Comparison of ENCODE assay signal across 16 cellular contexts in genomic region chr2:96529376-96530143, GRCh38. TPM values are rescaled to one million over a fixed set of nuclear protein-coding genes. Genes with fewer than 3 reads are reported as not detected.
DNase-seq lines count a peak whose midpoint lies in the region; ATAC-seq, FAIRE-seq and TF ChIP-seq lines count a peak whose summit lies in the region.
"Had no signal": no experiment of that assay in that cellular context is flagged by ENCODE, and none has a peak within 500 bp of the region (broad histone marks: within the 10 kb centered on the region; RNA-seq: fewer than 3 reads in every experiment).

No MANE protein-coding gene starts in this region.

- CTCF ChIA-PET in activated naive CD4-positive, alpha-beta T cell treated with anti-CD3 and anti-CD28 coated beads, Interleukin-2, amount 10 ng/mL, durations not matched to agents 7 days and 5 days (lab: Charles Lee), result interaction anchor here (1.0 to 4.8 kb wide), 3 partner anchors 9 to 14 kb away, joined by 3 to 33 read pairs (median 3); partner anchors contain the start of gene ARID5A
- CTCF ChIA-PET in naive thymus-derived CD4-positive, alpha-beta T cell (lab: Charles Lee), result interaction anchor here (0.6 to 6.2 kb wide), 4 partner anchors 9 to 129 kb away, joined by 3 to 26 read pairs (median 6); no protein-coding TSS in a partner anchor

- intact Hi-C loops in naive thymus-derived CD4-positive, alpha-beta T cell (cut with micrococcal nuclease), result loop anchor here in 1 of 2 donors (10.0 kb wide), 1 partner anchor 1505 kb away; the partner anchor contains the start of gene MAL
- intact Hi-C loops in transverse colon (cut with DNase I; ENCODE audit: low total_unique reads), result no loop called here

- WGBS in transverse colon (ENCODE audit: low coverage in 1 of 2), 2 donors, result 90% methylated on average over 9 of the region's 9 CpGs; no CpG with 5 or more reads in 1 of the 2 donors

- no peaks in the 10 kb centered on the region for H3K9me3 Mint-ChIP-seq in activated naive CD4-positive, alpha-beta T cell treated with anti-CD3 and anti-CD28 coated beads, Interleukin-2, amount 10 ng/mL, durations not matched to agents 7 days and 5 days
- H3K9me3 Mint-ChIP-seq in activated naive CD8-positive, alpha-beta T cell (ENCODE audit: low read depth), result no peaks in the 10 kb centered on the region
- H3K9me3 Mint-ChIP-seq in naive thymus-derived CD4-positive, alpha-beta T cell, result no peaks in the 10 kb centered on the region
- H3K9me3 Mint-ChIP-seq: nephron progenitor cell had no signal

- no peak overlapping the region for H3K4me3 Mint-ChIP-seq in activated naive CD4-positive, alpha-beta T cell treated with anti-CD3 and anti-CD28 coated beads, Interleukin-2, amount 10 ng/mL, durations not matched to agents 7 days and 5 days
- H3K4me3 Mint-ChIP-seq in activated naive CD8-positive, alpha-beta T cell, result peak overlapping the region; percentile 84
- H3K4me3 Mint-ChIP-seq in naive thymus-derived CD4-positive, alpha-beta T cell, result peak overlapping the region in 9 of 10 donors; percentile 1 to 84 (median 60)
- H3K4me3 Mint-ChIP-seq: nephron progenitor cell had no signal

- FAIRE-seq in RCC 7860 (lab: Jason Lieb, UNC), result no peak
- FAIRE-seq: GM12892, kidney had no signal

- no peak for DNase-seq in activated naive CD4-positive, alpha-beta T cell treated with anti-CD3 and anti-CD28 coated beads, Interleukin-2, amount 10 ng/mL, durations not matched to agents 7 days and 5 days
- no peak for DNase-seq in activated naive CD4-positive, alpha-beta T cell treated with Interleukin-2 at 50 U/mL for 16 hours
- DNase-seq in naive thymus-derived CD4-positive, alpha-beta T cell, result peak in 1 of 9 donors; percentile 7
- DNase-seq in transverse colon, result no peak
- DNase-seq in D341Med (ENCODE audit: low spot score), result no peak
- no peak for DNase-seq in RCC 7860 (ENCODE audit: low spot score)
- DNase-seq: activated CD4-positive, alpha-beta T cell treated with anti-CD3 and anti-CD28 coated beads for 1 hour; AML-193; foreskin keratinocyte; GOT3; kidney; MG63; nephron progenitor cell had no signal

- H3K36me3 Mint-ChIP-seq in activated naive CD4-positive, alpha-beta T cell treated with anti-CD3 and anti-CD28 coated beads, Interleukin-2, amount 10 ng/mL, durations not matched to agents 7 days and 5 days, result no peaks in the 10 kb centered on the region
- H3K36me3 Mint-ChIP-seq in activated naive CD8-positive, alpha-beta T cell, result no peaks in the 10 kb centered on the region
- H3K36me3 Mint-ChIP-seq in naive thymus-derived CD4-positive, alpha-beta T cell, result peaks cover 0 to 1% (median 0%) of the 10 kb centered on the region in 5 donors

- no peaks in the 10 kb centered on the region for H3K27me3 ChIP-seq in naive thymus-derived CD4-positive, alpha-beta T cell (ENCODE audit: control insufficient read depth in 2 of 2, insufficient read depth in 2 of 2, low read length in 2 of 2)
- H3K27me3 ChIP-seq in transverse colon, result no peaks in the 10 kb centered on the region
- H3K27me3 ChIP-seq: MG63 had no signal

- ATAC-seq in naive thymus-derived CD4-positive, alpha-beta T cell, result no peak
- ATAC-seq in HG02642 (IDR thresholded peaks at IDR 0.05; ENCODE audit: poor library complexity, unreplicated experiment), result no peak
- ATAC-seq: foreskin keratinocyte had no signal

- no peak for TF ChIP-seq EP300 in transverse colon (IDR thresholded peaks at IDR 0.05; ENCODE audit: low read depth)

- H3K27ac ChIP-seq in naive thymus-derived CD4-positive, alpha-beta T cell (ENCODE audit: low read depth, low read length), result no peak overlapping the region
- peak overlapping the region; percentile 76 to 84 (median 84) for H3K27ac ChIP-seq in transverse colon
- H3K27ac ChIP-seq: foreskin keratinocyte had no signal

- no peak for TF ChIP-seq CTCF in transverse colon (IDR thresholded peaks at IDR 0.05)

- peaks cover 34 to 44% of the 10 kb centered on the region in 2 donors for H3K4me1 ChIP-seq in naive thymus-derived CD4-positive, alpha-beta T cell (ENCODE audit: control insufficient read depth in 2 of 2, insufficient read depth in 2 of 2, low read length in 2 of 2)
- peaks cover 28 to 61% (median 47%) of the 10 kb centered on the region in 4 donors for H3K4me1 ChIP-seq in transverse colon

- no peaks in the 10 kb centered on the region for H3K36me3 ChIP-seq in naive thymus-derived CD4-positive, alpha-beta T cell (ENCODE audit: control insufficient read depth in 2 of 3, insufficient read depth in 3 of 3, low read length in 3 of 3)
- no peaks in the 10 kb centered on the region for H3K36me3 ChIP-seq in transverse colon
- H3K36me3 ChIP-seq: MG63 had no signal

- peaks cover 87% of the 10 kb centered on the region for H3K4me1 Mint-ChIP-seq in activated naive CD4-positive, alpha-beta T cell treated with anti-CD3 and anti-CD28 coated beads, Interleukin-2, amount 10 ng/mL, durations not matched to agents 7 days and 5 days
- H3K4me1 Mint-ChIP-seq in activated naive CD8-positive, alpha-beta T cell (ENCODE audit: low read depth), result peaks cover 66% of the 10 kb centered on the region
- H3K4me1 Mint-ChIP-seq in naive thymus-derived CD4-positive, alpha-beta T cell, result peaks cover 34 to 91% (median 55%) of the 10 kb centered on the region in 7 donors

- peaks cover 39% of the 10 kb centered on the region for H3K27me3 Mint-ChIP-seq in activated naive CD4-positive, alpha-beta T cell treated with anti-CD3 and anti-CD28 coated beads, Interleukin-2, amount 10 ng/mL, durations not matched to agents 7 days and 5 days
- H3K27me3 Mint-ChIP-seq in activated naive CD8-positive, alpha-beta T cell, result no peaks in the 10 kb centered on the region
- H3K27me3 Mint-ChIP-seq in naive thymus-derived CD4-positive, alpha-beta T cell, result no peaks in the 10 kb centered on the region

- H3K9me3 ChIP-seq in naive thymus-derived CD4-positive, alpha-beta T cell (ENCODE audit: control insufficient read depth in 2 of 3, low read length in 3 of 3), result no peaks in the 10 kb centered on the region
- no peaks in the 10 kb centered on the region for H3K9me3 ChIP-seq in transverse colon
- H3K9me3 ChIP-seq: MG63 had no signal

- in situ Hi-C loops in transverse colon (cut with MboI; ENCODE audit: low pct_ligation_motif_present in 1 of 4, low pct_unique_long_range_greater_than_20kb in 1 of 4, low sequenced_read_pairs in 3 of 4), result no loop called here

- no peak overlapping the region for H3K4me3 ChIP-seq in naive thymus-derived CD4-positive, alpha-beta T cell (ENCODE audit: low read length)
- no peak overlapping the region for H3K4me3 ChIP-seq in transverse colon
- H3K4me3 ChIP-seq: MG63 had no signal

- peak overlapping the region; percentile 5 for H3K27ac Mint-ChIP-seq in activated naive CD4-positive, alpha-beta T cell treated with anti-CD3 and anti-CD28 coated beads, Interleukin-2, amount 10 ng/mL, durations not matched to agents 7 days and 5 days
- H3K27ac Mint-ChIP-seq in activated naive CD8-positive, alpha-beta T cell, result peak overlapping the region; percentile 95
- peak overlapping the region in 7 of 9 donors; percentile 75 to 96 (median 91) for H3K27ac Mint-ChIP-seq in naive thymus-derived CD4-positive, alpha-beta T cell
- H3K27ac Mint-ChIP-seq: nephron progenitor cell had no signal

- POLR2A ChIA-PET in naive thymus-derived CD4-positive, alpha-beta T cell (lab: Charles Lee), result interaction anchor here (0.5 to 17.2 kb wide), 5 partner anchors 9 to 22 kb away, joined by 3 to 241 read pairs (median 4); partner anchors contain the start of gene ARID5A

- no peak for TF ChIP-seq POLR2A in transverse colon (IDR thresholded peaks at IDR 0.05)

RNA-seq across cellular contexts. Expression of gene ARID5A, which starts 7.0 kb away (rescaled TPM):
- total RNA-seq in naive thymus-derived CD4-positive, alpha-beta T cell, result 100 to 1,000 TPM in 3 of 5 experiments, 10 to 100 TPM in 2; 82.4 to 182 (median 113) TPM
- polyA plus RNA-seq in naive thymus-derived CD4-positive, alpha-beta T cell, result 100 to 1,000 TPM in 1 of 2 donors, 10 to 100 TPM in 1; 52.2 to 111 TPM
- 100 to 1,000 TPM in 1 of 4 donors, 10 to 100 TPM in 2, 1 to 10 TPM in 1; 9.8 to 113 (median 18.1) TPM for total RNA-seq in transverse colon

RNA-seq across cellular contexts. Expression of gene NEURL3, which starts 24.4 kb away (rescaled TPM):
- total RNA-seq in naive thymus-derived CD4-positive, alpha-beta T cell, result 1 to 10 TPM in 1 of 5 experiments, under 1 TPM in 2, not detected in 2; 0.27 to 1.3 (median 0.43) TPM
- not detected for polyA plus RNA-seq in naive thymus-derived CD4-positive, alpha-beta T cell
- 1 to 10 TPM in 2 of 4 donors, under 1 TPM in 1, not detected in 1; 0.32 to 7.9 (median 7.0) TPM for total RNA-seq in transverse colon
- total RNA-seq: foreskin keratinocyte had no signal
- polyA plus RNA-seq: foreskin keratinocyte had no signal

Comparison
In these comparisons a context has a peak if more than half of its experiments do, and no peak if none do; other contexts are left out.
1. H3K27ac Mint-ChIP-seq: peak in every context shown above with its lines; median percentile 95 in activated naive CD8-positive, alpha-beta T cell; 91 in naive thymus-derived CD4-positive, alpha-beta T cell; 5 in activated naive CD4-positive, alpha-beta T cell treated with anti-CD3 and anti-CD28 coated beads, Interleukin-2, amount 10 ng/mL, durations not matched to agents 7 days and 5 days.